In the genomic region with DNA sequence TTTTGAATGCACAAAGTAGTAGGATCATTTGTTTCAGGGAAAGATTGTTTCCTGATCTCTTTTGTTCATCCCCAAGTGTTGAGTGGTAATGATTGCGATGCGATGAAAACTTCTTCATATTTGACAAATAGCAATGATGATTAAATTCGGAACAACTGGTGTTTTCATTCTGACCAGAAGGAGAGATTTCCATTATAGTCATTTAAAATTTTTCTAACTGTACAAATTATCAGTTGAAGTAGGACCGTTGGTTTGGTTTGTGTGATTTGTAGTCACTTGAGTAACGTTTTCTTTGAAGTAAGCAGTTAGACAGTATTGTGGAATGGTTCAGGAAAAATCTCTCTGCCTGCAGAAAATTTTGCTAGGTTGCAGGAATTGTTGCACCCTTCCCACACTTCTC, we compare ENCODE assay signal across 1 cellular context.
TF ChIP-seq lines count a peak whose summit lies in the region.

No MANE protein-coding gene starts in this region.

TF ChIP-seq in K562, 482 proteins besides CTCF, POLR2A, EP300 and RAD21:
- TF ChIP-seq PRMT5 (CRISPR knock-in tag; IDR thresholded peaks at IDR 0.05) (no peak), MAFG (tag; conservative IDR thresholded peaks at IDR 0.05) (0 out of 2 replicates have a peak, but pooled peaks have one; percentile 8)
